ENCODE assay signal across 8 cellular contexts in the genomic region with DNA sequence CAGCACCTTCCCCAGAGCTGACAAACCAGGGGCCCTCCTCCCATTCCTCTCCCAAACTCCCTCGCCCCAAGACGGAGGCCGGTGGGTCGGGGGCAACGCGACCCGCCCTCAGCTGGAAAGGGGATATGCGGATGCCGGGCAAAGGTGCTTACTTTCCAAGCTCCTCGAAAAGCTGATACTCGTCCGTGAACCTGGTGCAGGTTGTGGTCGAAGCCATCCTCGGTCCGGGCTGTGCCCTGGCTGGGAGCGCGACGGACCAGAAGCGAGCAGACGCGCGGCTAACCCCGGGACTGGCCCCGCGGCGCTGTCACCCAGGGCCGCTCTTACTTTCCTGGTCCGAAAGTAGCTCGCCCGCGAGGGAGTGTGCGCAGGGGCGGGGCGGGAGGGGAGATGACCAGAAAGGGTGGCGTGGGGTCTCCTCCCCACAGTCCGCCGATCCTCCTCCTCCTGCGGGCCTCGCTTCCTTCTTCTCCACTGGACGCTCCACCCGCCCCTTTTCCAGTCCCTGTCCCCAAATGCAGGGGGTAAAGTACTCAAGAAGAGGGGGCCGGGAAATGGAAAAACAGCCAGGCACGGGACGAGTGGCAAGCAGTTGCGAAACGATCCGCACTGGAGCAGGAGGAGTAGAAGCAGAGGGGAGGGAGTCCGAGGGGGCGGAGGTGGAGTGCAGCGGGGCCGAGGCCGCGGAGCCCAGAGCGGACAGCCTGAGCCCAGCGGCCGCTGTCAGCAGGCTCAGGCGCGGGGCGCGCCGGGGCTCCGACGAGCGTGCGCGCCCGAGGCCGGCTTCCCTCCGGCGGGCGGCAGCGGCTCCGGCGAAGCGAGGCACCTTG.
DNase-seq lines count a peak whose midpoint lies in the region; ATAC-seq and TF ChIP-seq lines count a peak whose summit lies in the region.

No MANE protein-coding gene starts in this region.

- ATAC-seq in GM21390 (IDR thresholded peaks at IDR 0.05; ENCODE audit: unreplicated experiment) (peak; percentile 14), HG03342 (IDR thresholded peaks at IDR 0.05; ENCODE audit: unreplicated experiment) (no peak)

- TF ChIP-seq CTCF in astrocyte of the spinal cord (IDR thresholded peaks at IDR 0.05; ENCODE audit: low read depth, low read length) (no peak), retinal pigment epithelial cell (conservative IDR thresholded peaks at IDR 0.05; ENCODE audit: low read depth, low read length) (no peak)

- DNase-seq in EH (ENCODE audit: low read depth) (peak; percentile 85), HuH-7.5 (ENCODE audit: low spot score) (peak; percentile 48), T-helper 1 cell (peak; percentile 16 to 55 (median 31)), astrocyte of the spinal cord (ENCODE audit: low read depth, low spot score) (peak; percentile 71), hypothalamus (lab: John Stamatoyannopoulos, UW) (peak in 50 of 51 donors; percentile 35 to 85 (median 68)), retinal pigment epithelial cell (ENCODE audit: low read depth) (no peak)

- in situ Hi-C loops in astrocyte of the spinal cord (cut with HindIII; ENCODE audit: low sequenced_read_pairs): no loop called here

- H3K4me3 ChIP-seq in astrocyte of the spinal cord (ENCODE audit: low read depth, low read length) (peak overlapping the region; percentile 91), retinal pigment epithelial cell (ENCODE audit: low read length) (peak overlapping the region; percentile 92)
